In genomic region chr10:13758302-13758701, GRCh38 we compare ENCODE assay signal across 10 cellular contexts.
A peak's percentile ranks its signal among the peaks of the same experiment; 100 is the strongest.
DNase-seq lines count a peak whose midpoint lies in the region; ATAC-seq and TF ChIP-seq lines count a peak whose summit lies in the region.
"Had no signal": no experiment of that assay in that cellular context is flagged by ENCODE, and none has a peak within 500 bp of the region (broad histone marks: within the 10 kb centered on the region; RNA-seq: fewer than 3 reads in every experiment).

No MANE protein-coding gene starts in this region.

- TF ChIP-seq CTCF in nephron (IDR thresholded peaks at IDR 0.05; ENCODE audit: unreplicated experiment in 3 of 3), result no peak

- peak; percentile 71 for DNase-seq in EL
- DNase-seq in dermis blood vessel endothelial cell, result peak; percentile 68
- no peak for DNase-seq in stimulated activated naive CD8-positive, alpha-beta T cell treated with anti-CD3 and anti-CD28 coated beads, Interleukin-15, Interleukin-2, amounts not matched to agents 100 U/mL and 50 U/mL, for 24 hours
- no peak for DNase-seq in Ammon's horn (ENCODE audit: low spot score)
- no peak for DNase-seq in stimulated activated CD4-positive, alpha-beta T cell treated with anti-CD3 and anti-CD28 coated beads, Interleukin-2, amount 100 ng/mL, for 48 hours
- DNase-seq: T-helper 1 cell had no signal

- H3K9me3 Mint-ChIP-seq in nephron, result no peaks in the 10 kb centered on the region

- ATAC-seq in stimulated activated naive CD8-positive, alpha-beta T cell treated with anti-CD3 and anti-CD28 coated beads, Interleukin-15, Interleukin-2, amounts not matched to agents 100 U/mL and 50 U/mL, for 24 hours, result no peak
- ATAC-seq in GM21367 (IDR thresholded peaks at IDR 0.05; ENCODE audit: unreplicated experiment), result no peak

- peaks cover 6% of the 10 kb centered on the region for H3K36me3 Mint-ChIP-seq in nephron (ENCODE audit: low read depth)

- peak overlapping the region; percentile 37 for H3K27ac ChIP-seq in KOPT-K1 (ENCODE audit: low read depth, low read length, poor library complexity, severe bottlenecking)
- H3K27ac ChIP-seq: vagina had no signal

- no peak overlapping the region for H3K4me3 Mint-ChIP-seq in nephron

- peaks cover 45% of the 10 kb centered on the region for H3K4me1 Mint-ChIP-seq in nephron

- no peaks in the 10 kb centered on the region for H3K36me3 ChIP-seq in KOPT-K1 (ENCODE audit: insufficient read depth, low read length)
- H3K36me3 ChIP-seq: vagina had no signal

- H3K27ac Mint-ChIP-seq in nephron, result peak overlapping the region; percentile 75 to 83 (median 81)

- H3K9me3 ChIP-seq in KOPT-K1 (ENCODE audit: insufficient read depth, low read length, poor library complexity, severe bottlenecking), result no peaks in the 10 kb centered on the region
- H3K9me3 ChIP-seq: vagina had no signal

- no peaks in the 10 kb centered on the region for H3K27me3 Mint-ChIP-seq in nephron (ENCODE audit: low read depth)

Comparison
In these comparisons a context has a peak if more than half of its experiments do, and no peak if none do; other contexts are left out.
1. DNase-seq: peak in EL (single experiment) and dermis blood vessel endothelial cell (single experiment); none in stimulated activated naive CD8-positive, alpha-beta T cell treated with anti-CD3 and anti-CD28 coated beads, Interleukin-15, Interleukin-2, amounts not matched to agents 100 U/mL and 50 U/mL, for 24 hours (single experiment), Ammon's horn (single experiment) and stimulated activated CD4-positive, alpha-beta T cell treated with anti-CD3 and anti-CD28 coated beads, Interleukin-2, amount 100 ng/mL, for 48 hours (0 of 2).